In the genomic region with DNA sequence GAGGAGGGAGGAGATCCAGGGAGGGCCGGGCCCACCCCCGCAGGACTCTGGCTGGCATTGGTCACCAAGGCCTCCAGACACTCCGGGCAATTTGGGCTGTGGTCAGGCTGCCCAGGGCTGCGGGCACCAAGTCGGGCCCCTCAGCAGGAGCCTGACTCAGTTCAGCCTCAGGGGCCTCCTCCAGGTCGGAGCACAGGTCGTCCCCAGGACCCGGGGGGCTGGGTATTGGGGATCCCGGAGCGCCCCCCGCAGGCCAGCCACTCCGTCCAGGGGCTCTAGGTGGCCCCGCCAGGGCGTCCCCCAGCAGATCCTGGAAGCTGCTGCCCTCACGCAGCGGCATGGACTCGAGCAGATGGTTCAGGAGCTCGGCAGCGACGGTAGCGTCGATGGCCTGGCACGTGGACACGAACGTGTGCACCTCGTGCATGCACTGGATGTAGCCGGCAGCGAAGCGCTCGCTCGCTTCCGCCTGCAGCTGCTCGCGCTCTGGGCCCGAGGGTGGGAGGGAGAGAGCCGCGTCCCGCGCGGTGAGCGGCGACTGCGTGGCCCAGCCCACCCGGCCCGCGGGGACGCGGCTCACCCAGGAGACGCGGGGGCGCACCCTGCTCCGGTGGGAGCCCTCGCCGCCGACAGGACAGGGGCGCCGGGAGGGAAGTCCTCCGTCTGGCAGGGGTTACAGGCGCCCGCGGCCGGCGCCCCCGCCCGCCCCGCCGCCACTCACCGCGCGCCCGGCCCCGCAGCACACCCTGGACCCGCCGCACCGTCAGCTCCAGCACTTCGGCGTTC, we compare ENCODE assay signal across 8 cellular contexts. TPM values are rescaled to one million over a fixed set of nuclear protein-coding genes. Genes with fewer than 3 reads are reported as not detected.
DNase-seq lines count a peak whose midpoint lies in the region; ATAC-seq, FAIRE-seq and TF ChIP-seq lines count a peak whose summit lies in the region.

No MANE protein-coding gene starts in this region.

- peaks cover 10% of the 10 kb centered on the region for H3K4me1 Mint-ChIP-seq in memory B cell

- no peaks in the 10 kb centered on the region for H3K9me3 Mint-ChIP-seq in memory B cell

- H3K36me3 ChIP-seq in tibial nerve: no peaks in the 10 kb centered on the region

- CTCF ChIA-PET in A549 (lab: Yijun Ruan, JAX): interaction anchor here (0.6 to 3.4 kb wide), 6 partner anchors 11 to 322 kb away, joined by 3 to 18 read pairs (median 3); partner anchors contain the start of gene ILKAP

- TF ChIP-seq POLR2A in A549 (IDR thresholded peaks at IDR 0.05; ENCODE audit: low read length): no peak
- TF ChIP-seq POLR2A in tibial nerve (IDR thresholded peaks at IDR 0.05): no peak

- H3K27me3 Mint-ChIP-seq in memory B cell: peaks cover 17% of the 10 kb centered on the region

- no peak overlapping the region for H3K27ac Mint-ChIP-seq in memory B cell

- POLR2A ChIA-PET in A549 (lab: Yijun Ruan, JAX): interaction anchor here (0.6 to 2.0 kb wide), 4 partner anchors 11 to 389 kb away, joined by 3 to 5 read pairs (median 4); partner anchors contain the start of gene SCLY

- peak overlapping the region; percentile 77 to 90 for H3K27ac ChIP-seq in A549
- no peak overlapping the region for H3K27ac ChIP-seq in tibial nerve

- peaks cover 9% of the 10 kb centered on the region; the same call in 1 of the 3 replicates for H3K4me1 ChIP-seq in A549
- H3K4me1 ChIP-seq in tibial nerve: peaks cover 0 to 43% (median 23%) of the 10 kb centered on the region in 4 donors

- WGBS in A549 (ENCODE audit: missing lambda C conversion rate): 57% methylated on average over 11 of the region's 77 CpGs
- 10 to 38% methylated on average over 28 to 41 of the region's 77 CpGs for WGBS in tibial nerve, 2 donors

- peak overlapping the region; percentile 81 for H3K4me3 ChIP-seq in A549
- peak overlapping the region in 3 of 4 donors; percentile 27 to 87 (median 49) for H3K4me3 ChIP-seq in tibial nerve

- peaks cover 2% of the 10 kb centered on the region for H3K36me3 Mint-ChIP-seq in memory B cell

- peaks cover 0 to 19% of the 10 kb centered on the region in 2 donors for H3K27me3 ChIP-seq in tibial nerve

- TF ChIP-seq EP300 in A549 (IDR thresholded peaks at IDR 0.05): no peak
- no peak for TF ChIP-seq EP300 in tibial nerve (IDR thresholded peaks at IDR 0.05)

- ATAC-seq in A549: 0 out of 6 replicates have a peak, but pooled peaks of 1 of the 2 experiments have one; percentile 1
- ATAC-seq in GM18907 (IDR thresholded peaks at IDR 0.05; ENCODE audit: unreplicated experiment): peak; percentile 3
- peak; percentile 49 for ATAC-seq in memory B cell (ENCODE audit: low read depth)
- ATAC-seq in GM18517 (IDR thresholded peaks at IDR 0.05; ENCODE audit: unreplicated experiment): no peak

- H3K4me2 ChIP-seq in A549: peak overlapping the region; percentile 97

- FAIRE-seq in A549 (lab: Jason Lieb, UNC): no peak

- no peaks in the 10 kb centered on the region for H3K9me3 ChIP-seq in A549
- no peaks in the 10 kb centered on the region for H3K9me3 ChIP-seq in tibial nerve

- TF ChIP-seq CTCF in A549 (IDR thresholded peaks at IDR 0.05) (no peak), tibial nerve (IDR thresholded peaks at IDR 0.05) (no peak)

- peak overlapping the region; percentile 65 for H3K4me3 Mint-ChIP-seq in memory B cell

- no peak for TF ChIP-seq RAD21 in A549 (conservative IDR thresholded peaks at IDR 0.05 in 1 of 2, IDR thresholded peaks at IDR 0.05 in 1 of 2)

- DNase-seq in A549 (ENCODE audit: low read depth in 1 of 2, low spot score in 1 of 2): no peak
- DNase-seq in NCI-H526 treated with DMSO at 0.1 percent for 48 hours (lab: John Stamatoyannopoulos, UW): peak; percentile 7
- peak; percentile 51 for DNase-seq in activated naive CD4-positive, alpha-beta T cell treated with anti-CD3 and anti-CD28 coated beads, Interleukin-2, amount 50 U/mL, for 16 hours
- peak; percentile 27 to 50 for DNase-seq in memory B cell (ENCODE audit: low spot score in 2 of 2)
- DNase-seq in tibial nerve (ENCODE audit: low spot score in 2 of 2): no peak
- no peak for DNase-seq in NK-92 treated with Interleukin-12 subunit alpha and Interleukin-12 subunit beta, amount 100 ng/mL, for 24 hours (lab: John Stamatoyannopoulos, UW)

TF ChIP-seq in A549, 52 proteins besides CTCF, POLR2A, EP300 and RAD21:
- peak; percentile 94 for TF ChIP-seq MAX (IDR thresholded peaks at IDR 0.05)
- TF ChIP-seq NPAS2 (CRISPR knock-in tag; IDR thresholded peaks at IDR 0.05; ENCODE audit: borderline replicate concordance): no peak
- TF ChIP-seq, protein P1, sequence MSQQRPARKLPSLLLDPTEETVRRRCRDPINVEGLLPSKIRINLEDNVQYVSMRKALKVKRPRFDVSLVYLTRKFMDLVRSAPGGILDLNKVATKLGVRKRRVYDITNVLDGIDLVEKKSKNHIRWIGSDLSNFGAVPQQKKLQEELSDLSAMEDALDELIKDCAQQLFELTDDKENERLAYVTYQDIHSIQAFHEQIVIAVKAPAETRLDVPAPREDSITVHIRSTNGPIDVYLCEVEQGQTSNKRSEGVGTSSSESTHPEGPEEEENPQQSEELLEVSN (IDR thresholded peaks at IDR 0.05; ENCODE audit: borderline replicate concordance, low read depth): peak; percentile 91

RNA-seq across cellular contexts. Expression of gene HES6, which starts 0.9 kb away (rescaled TPM):
- polyA plus RNA-seq in A549 (2011; rRNA removed) (5.2 and 5.4 TPM in 2 replicates), A549 (2017; fragmentation: RNase III; extraction: RNeasy Plus Mini Kit Qiagen cat#74134 plus additional on column Dnase treatment) (6.1 to 7.5 TPM (median 7.3 TPM) in 3 replicates)
- 12.4 and 18.3 TPM in 2 replicates for polyA plus RNA-seq in A549 (2012; cell fraction: cytosol; rRNA removed)
- polyA plus RNA-seq in A549 (2012; cell fraction: nucleus; rRNA removed): 32.5 and 39.1 TPM in 2 replicates
- 1.0 and 1.7 TPM in 2 replicates for polyA minus RNA-seq in A549 (2011; rRNA and poly(A)+ RNA removed)
- total RNA-seq in tibial nerve: 10 to 100 TPM in 2 of 4 donors, 1 to 10 TPM in 2; 4.4 to 18.6 (median 12.4) TPM

RNA-seq across cellular contexts. Expression of gene ILKAP, which starts 35.5 kb away (rescaled TPM):
- polyA plus RNA-seq in A549 (2011; rRNA removed) (27.7 and 41.4 TPM in 2 replicates), A549 (2017; fragmentation: RNase III; extraction: RNeasy Plus Mini Kit Qiagen cat#74134 plus additional on column Dnase treatment) (36.3 to 38.4 TPM (median 38.2 TPM) in 3 replicates)
- polyA plus RNA-seq in A549 (2012; cell fraction: cytosol; rRNA removed): 58.4 and 63.6 TPM in 2 replicates
- polyA plus RNA-seq in A549 (2012; cell fraction: nucleus; rRNA removed): 74.5 and 93.4 TPM in 2 replicates
- polyA minus RNA-seq in A549 (2011; rRNA and poly(A)+ RNA removed): 20.1 and 20.3 TPM in 2 replicates
- total RNA-seq in tibial nerve: 10 to 100 TPM; 40.8 to 53.1 (median 47.9) TPM

RNA-seq across cellular contexts. Expression of gene PER2, which starts 49.5 kb away (rescaled TPM):
- polyA plus RNA-seq in A549 (2011; rRNA removed) (8.5 and 14.4 TPM in 2 replicates), A549 (2017; fragmentation: RNase III; extraction: RNeasy Plus Mini Kit Qiagen cat#74134 plus additional on column Dnase treatment) (3.4 to 4.2 TPM (median 3.6 TPM) in 3 replicates)
- 3.6 and 4.8 TPM in 2 replicates for polyA plus RNA-seq in A549 (2012; cell fraction: cytosol; rRNA removed)
- polyA plus RNA-seq in A549 (2012; cell fraction: nucleus; rRNA removed): 13.6 and 17.0 TPM in 2 replicates
- 48.9 and 52.8 TPM in 2 replicates for polyA minus RNA-seq in A549 (2011; rRNA and poly(A)+ RNA removed)
- 10 to 100 TPM in 2 of 4 donors, 1 to 10 TPM in 2; 8.2 to 18.6 (median 9.8) TPM for total RNA-seq in tibial nerve

Comparison
In these comparisons a context has a peak if more than half of its experiments do, and no peak if none do; other contexts are left out.
1. DNase-seq: peak in NCI-H526 treated with DMSO at 0.1 percent for 48 hours (single experiment), activated naive CD4-positive, alpha-beta T cell treated with anti-CD3 and anti-CD28 coated beads, Interleukin-2, amount 50 U/mL, for 16 hours (single experiment) and memory B cell (2 of 2); none in A549 (0 of 2), tibial nerve (0 of 2) and NK-92 treated with Interleukin-12 subunit alpha and Interleukin-12 subunit beta, amount 100 ng/mL, for 24 hours (single experiment).
2. H3K27ac ChIP-seq: peak in A549 (2 of 2); none in tibial nerve (0 of 4).